Comparison of ENCODE assay signal across 8 cellular contexts in genomic region chr7:27130540-27131389, GRCh38. TPM values are rescaled to one million over a fixed set of nuclear protein-coding genes. Genes with fewer than 3 reads are reported as not detected.
DNase-seq lines count a peak whose midpoint lies in the region; ATAC-seq and TF ChIP-seq lines count a peak whose summit lies in the region.

Gene HOXA4, minus strand, starts transcription at chr7:27130757. Its CDS starts 24 bp downstream, at chr7:27130733.

- peak; percentile 97 for DNase-seq in AG08395 (ENCODE audit: low spot score)
- peak; percentile 56 to 71 for DNase-seq in activated naive CD4-positive, alpha-beta T cell treated with anti-CD3 and anti-CD28 coated beads, Interleukin-2, amount 50 U/mL, for 72 hours (ENCODE audit: low spot score in 2 of 2)
- peak; percentile 76 for DNase-seq in left ventricle myocardium inferior
- DNase-seq in retinal pigment epithelial cell (ENCODE audit: low read depth), result no peak
- peak; percentile 96 to 98 for DNase-seq in aorta
- DNase-seq in foreskin melanocyte, result no peak

- intact Hi-C loops in left ventricle myocardium inferior (cut with micrococcal nuclease), result no loop called here
- intact Hi-C loops in aorta (cut with DNase I), result loop anchor here in 1 of 2 donors (5.0 kb wide), 1 partner anchor 33 kb away; the partner anchor contains the start of gene HOXA1

- H3K27me3 ChIP-seq in left ventricle myocardium inferior (ENCODE audit: low read depth) (peaks cover 100% of the 10 kb centered on the region), aorta (ENCODE audit: control insufficient read depth in 1 of 2, insufficient read depth in 2 of 2, low read length in 1 of 2) (no peaks in the 10 kb centered on the region)

- H3K4me1 ChIP-seq in left ventricle myocardium inferior (peaks cover 10% of the 10 kb centered on the region), aorta (ENCODE audit: control insufficient read depth in 1 of 2, insufficient read depth in 2 of 2, low read length in 2 of 2) (no peaks in the 10 kb centered on the region)

- ATAC-seq in HG02678 (IDR thresholded peaks at IDR 0.05; ENCODE audit: unreplicated experiment), result peak; percentile 47
- peak; percentile 71 for ATAC-seq in SK-N-SH treated with all-trans-retinoic acid at 6 μM for 48 hours
- peak; percentile 62 to 86 for ATAC-seq in activated naive CD4-positive, alpha-beta T cell treated with anti-CD3 and anti-CD28 coated beads, Interleukin-2, amount 50 U/mL, for 72 hours
- peak; percentile 97 for ATAC-seq in aorta (ENCODE audit: low FRiP score)

- 1 to 4% methylated on average over 62 to 67 of the region's 67 CpGs for WGBS in aorta, 2 donors

- H3K36me3 ChIP-seq in left ventricle myocardium inferior (no peaks in the 10 kb centered on the region), aorta (ENCODE audit: control insufficient read depth in 1 of 2, insufficient read depth in 2 of 2, low read length in 1 of 2) (no peaks in the 10 kb centered on the region)

- H3K9me3 Mint-ChIP-seq in activated naive CD4-positive, alpha-beta T cell treated with anti-CD3 and anti-CD28 coated beads, Interleukin-2, amount 50 U/mL, for 72 hours, result no peaks in the 10 kb centered on the region

- peaks cover 0 to 4% of the 10 kb centered on the region in 2 donors for H3K36me3 Mint-ChIP-seq in activated naive CD4-positive, alpha-beta T cell treated with anti-CD3 and anti-CD28 coated beads, Interleukin-2, amount 50 U/mL, for 72 hours

- H3K9me3 ChIP-seq in left ventricle myocardium inferior (replicated peaks) (no peaks in the 10 kb centered on the region), aorta (ENCODE audit: control insufficient read depth, low read length) (no peaks in the 10 kb centered on the region)

- H3K27ac ChIP-seq in left ventricle myocardium inferior (replicated peaks) (peak within 1 kb of the TSS; percentile 77), aorta (ENCODE audit: low read depth in 1 of 2, low read length in 2 of 2) (peak within 1 kb of the TSS; percentile 31 to 68)

- TF ChIP-seq CTCF in left ventricle myocardium inferior (IDR thresholded peaks at IDR 0.05; ENCODE audit: borderline replicate concordance), result no peak
- no peak for TF ChIP-seq CTCF in retinal pigment epithelial cell (conservative IDR thresholded peaks at IDR 0.05; ENCODE audit: low read depth, low read length)

- H3K27ac Mint-ChIP-seq in activated naive CD4-positive, alpha-beta T cell treated with anti-CD3 and anti-CD28 coated beads, Interleukin-2, amount 50 U/mL, for 72 hours, result peak within 1 kb of the TSS in 1 of 2 donors; percentile 60

- H3K4me3 ChIP-seq in left ventricle myocardium inferior (peak within 1 kb of the TSS; percentile 67), retinal pigment epithelial cell (ENCODE audit: low read length) (peak within 1 kb of the TSS; percentile 10), aorta (ENCODE audit: low read length in 2 of 2) (peak within 1 kb of the TSS; percentile 89 to 90)

TF ChIP-seq in SK-N-SH treated with all-trans-retinoic acid at 6 μM for 48 hours, 23 proteins besides CTCF, POLR2A, EP300 and RAD21:
- TF ChIP-seq ISL1 (CRISPR knock-in tag; IDR thresholded peaks at IDR 0.05), result no peak
- no peak for TF ChIP-seq RARB (CRISPR knock-in tag; IDR thresholded peaks at IDR 0.05)
- TF ChIP-seq ZC3H10 (CRISPR knock-in tag; IDR thresholded peaks at IDR 0.05), result no peak
- TF ChIP-seq POU6F1 (CRISPR knock-in tag; IDR thresholded peaks at IDR 0.05; ENCODE audit: borderline replicate concordance, low read depth), result no peak
- TF ChIP-seq ESRRG (CRISPR knock-in tag; IDR thresholded peaks at IDR 0.05), result no peak

RNA-seq across cellular contexts. Expression of gene HOXA4, which starts in this region (rescaled TPM):
- total RNA-seq in activated naive CD4-positive, alpha-beta T cell treated with anti-CD3 and anti-CD28 coated beads, Interleukin-2, amount 50 U/mL, for 72 hours, result under 1 TPM in 1 of 2 donors, not detected in 1; 0.59 TPM
- not detected for total RNA-seq in left ventricle myocardium inferior
- 10 to 100 TPM in 1 of 2 donors, 1 to 10 TPM in 1; 5.6 to 11.6 TPM for total RNA-seq in aorta
- polyA plus RNA-seq in aorta, result 10 to 100 TPM in 1 of 2 donors, 1 to 10 TPM in 1; 2.6 to 10.1 TPM

Comparison
In these comparisons a context has a peak if more than half of its experiments do, and no peak if none do; other contexts are left out.
1. Peak in DNase-seq and ATAC-seq in activated naive CD4-positive, alpha-beta T cell treated with anti-CD3 and anti-CD28 coated beads, Interleukin-2, amount 50 U/mL, for 72 hours; RNA of the gene not detected or under 1 TPM.
2. Peak in DNase-seq, H3K4me3 ChIP-seq and H3K27ac ChIP-seq in left ventricle myocardium inferior; RNA of the gene not detected or under 1 TPM.
3. DNase-seq: peak in AG08395 (single experiment) and aorta (2 of 2); none in retinal pigment epithelial cell (single experiment) and foreskin melanocyte (single experiment).
4. ATAC-seq: peak in every context shown above with its lines; median percentile 97 in aorta; 74 in activated naive CD4-positive, alpha-beta T cell treated with anti-CD3 and anti-CD28 coated beads, Interleukin-2, amount 50 U/mL, for 72 hours; 71 in SK-N-SH treated with all-trans-retinoic acid at 6 μM for 48 hours; 47 in HG02678.
5. H3K4me3 ChIP-seq: peak in every context shown above with its lines; median percentile 90 in aorta; 67 in left ventricle myocardium inferior; 10 in retinal pigment epithelial cell.